ENCODE assay signal across 1 cellular context in genomic region chr11:73135346-73136284, GRCh38.
TF ChIP-seq lines count a peak whose summit lies in the region.

No MANE protein-coding gene starts in this region.

TF ChIP-seq in HEK293T, 16 proteins besides CTCF, POLR2A, EP300 and RAD21 (continued from another document):
- no peak for TF ChIP-seq SP1 (IDR thresholded peaks at IDR 0.05)
- no peak for TF ChIP-seq HDGF (IDR thresholded peaks at IDR 0.05; ENCODE audit: borderline replicate concordance)
- no peak for TF ChIP-seq BHLHE40 (IDR thresholded peaks at IDR 0.05; ENCODE audit: borderline replicate concordance)
- no peak for TF ChIP-seq LEF1 (IDR thresholded peaks at IDR 0.05; ENCODE audit: borderline replicate concordance)
- TF ChIP-seq SUZ12 (IDR thresholded peaks at IDR 0.05): no peak
- no peak for TF ChIP-seq ARNT (IDR thresholded peaks at IDR 0.05)
- no peak for TF ChIP-seq FOXM1 (IDR thresholded peaks at IDR 0.05; ENCODE audit: borderline replicate concordance)
- no peak for TF ChIP-seq CTBP1 (IDR thresholded peaks at IDR 0.05; ENCODE audit: borderline replicate concordance)
- TF ChIP-seq PKNOX1 (IDR thresholded peaks at IDR 0.05): no peak
